In genomic region chr2:68975844-68976243, GRCh38 we compare ENCODE assay signal across 1 cellular context.
TF ChIP-seq lines count a peak whose summit lies in the region.

No MANE protein-coding gene starts in this region.

TF ChIP-seq in HepG2, 621 proteins besides CTCF, POLR2A, EP300 and RAD21:
- TF ChIP-seq ZEB1 (IDR thresholded peaks at IDR 0.05; ENCODE audit: insufficient replicate concordance, low read depth) (no peak), ZNF142 (CRISPR knock-in tag; IDR thresholded peaks at IDR 0.05) (no peak), AKNA (CRISPR knock-in tag; IDR thresholded peaks at IDR 0.05; ENCODE audit: borderline replicate concordance) (no peak), ZNF414 (CRISPR knock-in tag; IDR thresholded peaks at IDR 0.05) (no peak), ADNP (CRISPR knock-in tag; IDR thresholded peaks at IDR 0.05) (no peak)
